In the genomic region with DNA sequence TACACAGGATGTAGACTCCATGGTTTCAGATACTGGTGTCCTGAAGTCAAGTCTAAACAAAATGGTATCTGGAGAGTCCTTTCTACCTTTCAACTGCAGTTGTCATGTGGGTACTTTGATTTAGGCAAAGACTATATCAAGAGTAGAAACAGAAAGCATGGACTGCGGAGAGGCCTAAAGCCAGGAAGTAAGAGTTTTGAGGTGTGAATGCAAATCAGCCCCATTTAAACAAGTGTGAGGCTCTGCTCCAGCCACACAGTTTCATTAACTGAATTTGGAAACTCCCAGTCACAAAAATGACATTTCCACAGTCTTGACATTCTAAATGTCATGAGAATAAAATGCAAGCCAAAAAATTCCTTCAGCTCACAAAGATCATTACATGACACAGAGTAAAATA, we compare ENCODE assay signal across 9 cellular contexts.
DNase-seq lines count a peak whose midpoint lies in the region; ATAC-seq lines count a peak whose summit lies in the region.
"Had no signal": no experiment of that assay in that cellular context is flagged by ENCODE, and none has a peak within 500 bp of the region (broad histone marks: within the 10 kb centered on the region; RNA-seq: fewer than 3 reads in every experiment).

No MANE protein-coding gene starts in this region.

- no peak overlapping the region for H2AK5ac ChIP-seq in trophoblast cell (ENCODE audit: low read length)

- H3K18ac ChIP-seq in trophoblast cell (ENCODE audit: low read length), result no peak overlapping the region

- no peak overlapping the region for H3K4me2 ChIP-seq in trophoblast cell (ENCODE audit: low read length)

- H3K4me3 ChIP-seq in trophoblast cell (ENCODE audit: low read depth, low read length), result no peak overlapping the region

- H2BK120ac ChIP-seq in trophoblast cell (ENCODE audit: insufficient read depth, low read length, poor library complexity), result no peak overlapping the region

- no peaks in the 10 kb centered on the region for H3K4me1 ChIP-seq in trophoblast cell (ENCODE audit: control insufficient read depth in 1 of 2, insufficient read depth in 2 of 2, low read length in 2 of 2)

- no peaks in the 10 kb centered on the region for H3K27me3 ChIP-seq in trophoblast cell (ENCODE audit: insufficient read depth, low read length)

- H3K14ac ChIP-seq in trophoblast cell (ENCODE audit: low read length), result no peak overlapping the region

- intact Hi-C loops in left cardiac atrium (cut with DNase I), result no loop called here

- H3K4me1 Mint-ChIP-seq in activated naive CD8-positive, alpha-beta T cell treated with anti-CD3 and anti-CD28 coated beads for 36 hours, result peaks cover 17% of the 10 kb centered on the region

- H3K23ac ChIP-seq in trophoblast cell (ENCODE audit: low read length), result no peak overlapping the region

- no peaks in the 10 kb centered on the region for H3K27me3 Mint-ChIP-seq in activated naive CD8-positive, alpha-beta T cell treated with anti-CD3 and anti-CD28 coated beads for 36 hours

- H3K4ac ChIP-seq in trophoblast cell (ENCODE audit: low read depth, low read length), result no peak overlapping the region

- no peak overlapping the region for H3K4me3 Mint-ChIP-seq in activated naive CD8-positive, alpha-beta T cell treated with anti-CD3 and anti-CD28 coated beads for 36 hours

- H4K12ac ChIP-seq in trophoblast cell (ENCODE audit: low read depth, low read length), result no peak overlapping the region

- no peak overlapping the region for H3K9ac ChIP-seq in trophoblast cell (ENCODE audit: low read length)

- no peak overlapping the region for H4K8ac ChIP-seq in trophoblast cell (ENCODE audit: low read depth, low read length)

- no peak overlapping the region for H2BK12ac ChIP-seq in trophoblast cell (ENCODE audit: low read length)

- H3K9me3 Mint-ChIP-seq in activated naive CD8-positive, alpha-beta T cell treated with anti-CD3 and anti-CD28 coated beads for 36 hours, result peaks cover 2% of the 10 kb centered on the region

- DNase-seq in activated naive CD8-positive, alpha-beta T cell treated with anti-CD3 and anti-CD28 coated beads for 36 hours, result peak; percentile 14
- DNase-seq in left cardiac atrium (no peak), LoVo (ENCODE audit: low spot score) (no peak), trophoblast cell (no peak), hippocampal formation (lab: John Stamatoyannopoulos, UW) (no peak)
- DNase-seq: Calu3 had no signal

- no peaks in the 10 kb centered on the region for H3K79me1 ChIP-seq in trophoblast cell (ENCODE audit: low read length)

- H2AFZ ChIP-seq in trophoblast cell (ENCODE audit: insufficient read depth, low read length, poor library complexity), result no peak overlapping the region

- no peaks in the 10 kb centered on the region for H3K79me2 ChIP-seq in trophoblast cell (ENCODE audit: control insufficient read depth, insufficient read depth, low read length, poor library complexity)

- H4K91ac ChIP-seq in trophoblast cell (ENCODE audit: low read depth, low read length), result no peak overlapping the region

- peaks cover 0 to 2% of the 10 kb centered on the region in 2 experiments for H3K36me3 ChIP-seq in trophoblast cell (ENCODE audit: control insufficient read depth in 1 of 2, insufficient read depth in 2 of 2, low read length in 2 of 2)

- peak overlapping the region; percentile 87 for H3K27ac Mint-ChIP-seq in activated naive CD8-positive, alpha-beta T cell treated with anti-CD3 and anti-CD28 coated beads for 36 hours

- H3K9me3 ChIP-seq in trophoblast cell (ENCODE audit: insufficient read depth, low read depth, low read length), result no peaks in the 10 kb centered on the region

- WGBS in trophoblast cell (ENCODE audit: extremely low coverage, insufficient coverage, insufficient read length), result no CpG with 5 or more reads among the region's 1 CpG

- no peak overlapping the region for H2BK5ac ChIP-seq in trophoblast cell (ENCODE audit: low read depth, low read length, poor library complexity)

- ATAC-seq in GM18508 (IDR thresholded peaks at IDR 0.05; ENCODE audit: insufficient read depth, unreplicated experiment), result peak; percentile 98
- ATAC-seq in GM21367 (IDR thresholded peaks at IDR 0.05; ENCODE audit: unreplicated experiment), result peak; percentile 100
- ATAC-seq in HG03095 (IDR thresholded peaks at IDR 0.05; ENCODE audit: unreplicated experiment), result peak; percentile 98
- no peak for ATAC-seq in left cardiac atrium

- no peak overlapping the region for H3K27ac ChIP-seq in trophoblast cell (ENCODE audit: low read depth, low read length)

- H3K36me3 Mint-ChIP-seq in activated naive CD8-positive, alpha-beta T cell treated with anti-CD3 and anti-CD28 coated beads for 36 hours, result peaks cover 32% of the 10 kb centered on the region

Comparison
In these comparisons a context has a peak if more than half of its experiments do, and no peak if none do; other contexts are left out.
1. ATAC-seq: peak in GM18508 (single experiment), GM21367 (single experiment) and HG03095 (single experiment); none in left cardiac atrium (0 of 2).